8 cellular contexts compared by ENCODE assay signal in genomic region chr7:158809596-158809995, GRCh38. TPM values are rescaled to one million over a fixed set of nuclear protein-coding genes. Genes with fewer than 3 reads are reported as not detected.
DNase-seq lines count a peak whose midpoint lies in the region; ATAC-seq, FAIRE-seq and TF ChIP-seq lines count a peak whose summit lies in the region.

No MANE protein-coding gene starts in this region.

- POLR2A ChIA-PET in H1 (lab: Charles Lee; ENCODE audit: partially characterized antibody): no interaction called here

- H3K27ac Mint-ChIP-seq in nephron progenitor cell: no peak overlapping the region

- H3K4me1 ChIP-seq in H1 (replicated peaks in 1 of 4; ENCODE audit: control insufficient read depth in 3 of 4, insufficient read depth in 4 of 4, low read length in 3 of 4) (peaks cover 3 to 7% (median 4%) of the 10 kb centered on the region in 4 experiments), kidney (ENCODE audit: control insufficient read depth in 1 of 2, insufficient read depth in 1 of 2, low read depth in 1 of 2, low read length in 2 of 2) (peaks cover 0 to 5% of the 10 kb centered on the region in 2 donors), prostate gland (replicated peaks) (no peaks in the 10 kb centered on the region)

- H4K8ac ChIP-seq in H1 (ENCODE audit: extremely low read depth, insufficient read depth, low read length): no peak overlapping the region

- intact Hi-C loops in kidney (cut with DNase I): no loop called here
- intact Hi-C loops in prostate gland (cut with DNase I): no loop called here

- H4K20me1 ChIP-seq in H1 (replicated peaks in 1 of 2; ENCODE audit: control insufficient read depth in 1 of 2, insufficient read depth in 2 of 2, low read length in 2 of 2): peaks cover 0 to 3% of the 10 kb centered on the region in 2 experiments

- ATAC-seq in GM21390 (IDR thresholded peaks at IDR 0.05; ENCODE audit: unreplicated experiment): peak; percentile 97
- peak; percentile 95 for ATAC-seq in HG03521 (IDR thresholded peaks at IDR 0.05; ENCODE audit: unreplicated experiment)

- no peak overlapping the region for H3K23ac ChIP-seq in H1 (ENCODE audit: insufficient read length)

- H3K27ac ChIP-seq in H1 (ENCODE audit: low read depth, low read length): no peak overlapping the region
- no peak overlapping the region for H3K27ac ChIP-seq in kidney (ENCODE audit: low read depth in 2 of 2, low read length in 2 of 2)
- H3K27ac ChIP-seq in prostate gland: no peak overlapping the region

- no peak for TF ChIP-seq EP300 in H1 (IDR thresholded peaks at IDR 0.05; ENCODE audit: borderline replicate concordance in 1 of 2, low read depth in 2 of 2, low read length in 2 of 2)

- H3K9ac ChIP-seq in H1 (replicated peaks in 1 of 4; ENCODE audit: extremely low read depth in 1 of 4, low read depth in 3 of 4, low read length in 3 of 4) (no peak overlapping the region), kidney (ENCODE audit: low read length in 2 of 2) (no peak overlapping the region)

- H3K36me3 Mint-ChIP-seq in nephron progenitor cell (ENCODE audit: low read depth): peaks cover 94% of the 10 kb centered on the region

- H3K36me3 ChIP-seq in H1 (ENCODE audit: control insufficient read depth in 2 of 4, insufficient read depth in 4 of 4, low read length in 3 of 4) (peaks cover 0 to 6% (median 2%) of the 10 kb centered on the region in 4 experiments; a peak in 2 of 8 replicates), kidney (ENCODE audit: control insufficient read depth in 1 of 2, insufficient read depth in 2 of 2, low read length in 2 of 2) (peaks cover 0 to 3% of the 10 kb centered on the region in 2 donors), prostate gland (no peaks in the 10 kb centered on the region)

- WGBS in H1 (ENCODE audit: extremely low coverage in 1 of 2, insufficient coverage in 1 of 2, insufficient read length in 1 of 2, insufficient replicate concordance in 2 of 2, low coverage in 1 of 2, low lambda C conversion rate in 2 of 2, missing lambda C conversion rate in 1 of 2), 2 experiments: 88% methylated on average over 1 of the region's 1 CpG; no CpG with 5 or more reads in 1 of the 2 experiments
- 64% methylated on average over 1 of the region's 1 CpG for WGBS in prostate gland

- H3K9me3 Mint-ChIP-seq in nephron progenitor cell: peaks cover 68% of the 10 kb centered on the region

- no peak overlapping the region for H4K91ac ChIP-seq in H1 (replicated peaks; ENCODE audit: insufficient read length, low read length)

- H3K79me1 ChIP-seq in H1 (ENCODE audit: low read depth, low read length): peaks cover 11% of the 10 kb centered on the region; the same call in 1 of the 2 replicates

- H3K4me3 ChIP-seq in H1 (ENCODE audit: extremely low read depth in 1 of 4, insufficient read depth in 2 of 4, low read depth in 3 of 4, low read length in 4 of 4) (no peak overlapping the region), kidney (ENCODE audit: low read length in 2 of 2) (no peak overlapping the region), prostate gland (no peak overlapping the region)

- H3K79me2 ChIP-seq in H1 (ENCODE audit: control insufficient read depth in 1 of 2, insufficient read depth in 2 of 2, low read length in 2 of 2): peaks cover 4 to 79% of the 10 kb centered on the region in 2 experiments; a peak in 3 of 4 replicates

- no peak for FAIRE-seq in H1 (lab: Jason Lieb, UNC)
- FAIRE-seq in kidney (lab: Jason Lieb, UNC): no peak

- no peaks in the 10 kb centered on the region for H3K23me2 ChIP-seq in H1 (ENCODE audit: low read depth, low read length)

- no peak overlapping the region for H2BK15ac ChIP-seq in H1 (ENCODE audit: low read length)

- TF ChIP-seq CTCF in GM13976 (IDR thresholded peaks at IDR 0.05; ENCODE audit: borderline replicate concordance, control extremely low read depth, extremely low read depth, insufficient read depth, missing control alignments) (no peak), H1 (IDR thresholded peaks at IDR 0.05; ENCODE audit: control extremely low read depth in 1 of 3, insufficient read depth in 1 of 3, low read depth in 1 of 3, low read length in 3 of 3) (no peak), nephron progenitor cell (IDR thresholded peaks at IDR 0.05) (no peak), kidney (IDR thresholded peaks at IDR 0.05; ENCODE audit: borderline replicate concordance, extremely low read depth, insufficient read depth) (no peak), prostate gland (IDR thresholded peaks at IDR 0.05) (no peak)

- H4K5ac ChIP-seq in H1 (ENCODE audit: insufficient read length, low read depth, low read length): no peak overlapping the region

- H3K27me3 Mint-ChIP-seq in nephron progenitor cell (ENCODE audit: low read depth, poor library complexity): no peaks in the 10 kb centered on the region

- peaks cover 0 to 4% of the 10 kb centered on the region in 2 experiments; a peak in 1 of 4 replicates for H3K9me3 ChIP-seq in H1 (ENCODE audit: insufficient read depth in 2 of 2, low read depth in 1 of 2, low read length in 1 of 2)
- no peaks in the 10 kb centered on the region for H3K9me3 ChIP-seq in kidney (ENCODE audit: control insufficient read depth in 1 of 2, low read length in 2 of 2)
- no peaks in the 10 kb centered on the region for H3K9me3 ChIP-seq in prostate gland

- no peak for TF ChIP-seq RAD21 in H1 (IDR thresholded peaks at IDR 0.05 in 1 of 2, conservative IDR thresholded peaks at IDR 0.05 in 1 of 2; ENCODE audit: low read depth in 2 of 2, low read length in 2 of 2)

- H2BK20ac ChIP-seq in H1 (ENCODE audit: low read length): no peak overlapping the region

- H3K4ac ChIP-seq in H1 (replicated peaks; ENCODE audit: insufficient read length, low read depth, low read length): no peak overlapping the region

- H2BK12ac ChIP-seq in H1 (ENCODE audit: low read depth, low read length): no peak overlapping the region

- in situ Hi-C loops in GM13976 (cut with MboI; ENCODE audit: low sequenced_read_pairs, unreplicated experiment): no loop called here

- no peak overlapping the region for H3K4me2 ChIP-seq in H1 (ENCODE audit: insufficient read depth in 1 of 2, low read depth in 2 of 2, low read length in 2 of 2)

- no peaks in the 10 kb centered on the region; a peak in 1 of 7 replicates for H3K27me3 ChIP-seq in H1 (replicated peaks in 1 of 4; ENCODE audit: control insufficient read depth in 3 of 4, extremely low read depth in 1 of 4, insufficient read depth in 3 of 4, low read length in 3 of 4)
- H3K27me3 ChIP-seq in prostate gland (replicated peaks; ENCODE audit: insufficient read depth): no peaks in the 10 kb centered on the region

- no peak overlapping the region for H3K14ac ChIP-seq in H1 (ENCODE audit: insufficient read length)

- H2AFZ ChIP-seq in H1 (ENCODE audit: low read length): no peak overlapping the region

- TF ChIP-seq POLR2A in H1 (IDR thresholded peaks at IDR 0.05; ENCODE audit: control extremely low read depth in 1 of 2, low read depth in 2 of 2, low read length in 2 of 2) (no peak), prostate gland (IDR thresholded peaks at IDR 0.05) (no peak)

- CTCF ChIA-PET in H1 (lab: Charles Lee; ENCODE audit: partially characterized antibody): no interaction called here

- H2BK5ac ChIP-seq in H1 (ENCODE audit: low read depth, low read length): no peak overlapping the region

- peaks cover 37% of the 10 kb centered on the region for H3K4me1 Mint-ChIP-seq in nephron progenitor cell

- H2AK5ac ChIP-seq in H1 (ENCODE audit: low read depth, low read length): no peak overlapping the region

- no peak overlapping the region for H3K56ac ChIP-seq in H1 (replicated peaks; ENCODE audit: insufficient read length, low read depth, low read length)

- DNase-seq in GM13976 (ENCODE audit: low spot score) (peak; percentile 56), H1 (ENCODE audit: low read depth in 1 of 2, low spot score in 2 of 2) (no peak), nephron progenitor cell (no peak), kidney (no peak), SK-N-DZ (ENCODE audit: low spot score) (no peak), prostate gland (ENCODE audit: low spot score) (no peak)

- no peak overlapping the region for H2BK120ac ChIP-seq in H1 (replicated peaks; ENCODE audit: low read depth, low read length)

- H3K18ac ChIP-seq in H1 (ENCODE audit: extremely low read depth, low read length): no peak overlapping the region

- no peak overlapping the region for H3K4me3 Mint-ChIP-seq in nephron progenitor cell

TF ChIP-seq in H1, 55 proteins besides CTCF, POLR2A, EP300 and RAD21:
- 0 out of 2 replicates have a peak, but pooled peaks have one; percentile 35 for TF ChIP-seq SRF (IDR thresholded peaks at IDR 0.05; ENCODE audit: low read depth, low read length)
- no peak for TF ChIP-seq NRF1 (IDR thresholded peaks at IDR 0.05; ENCODE audit: low read depth, low read length)

RNA-seq across cellular contexts. Expression of gene ESYT2, which starts 19.7 kb away (rescaled TPM):
- total RNA-seq in H1 (2021; fragmentation: NEBNext Ultra II Directional; extraction: Animal tissue kit (Norgen Biotek cat#: 25700)): 36.5 and 37.5 TPM in 2 replicates
- 19.3 and 27.0 TPM in 2 replicates for polyA plus RNA-seq in H1 (2011; rRNA removed)
- 27.8 TPM for polyA plus RNA-seq in H1 (2011; cell fraction: cytosol; rRNA removed)
- polyA plus RNA-seq in H1 (2011; cell fraction: nucleus; rRNA removed): 39.1 TPM
- 26.5 to 35.1 TPM (median 27.7 TPM) in 4 replicates for polyA plus RNA-seq in H1 (2012, experiment 1 of 2)
- polyA plus RNA-seq in H1 (2012, experiment 2 of 2): 6.7 TPM
- 28.8 TPM for polyA plus RNA-seq in H1 (2013, experiment 1 of 2)
- polyA plus RNA-seq in H1 (2013, experiment 2 of 2): 31.5 TPM
- 42.9 and 63.2 TPM in 2 replicates for polyA minus RNA-seq in H1 (2011; rRNA and poly(A)+ RNA removed)
- 34.9 TPM for polyA minus RNA-seq in H1 (2011; cell fraction: cytosol; rRNA and poly(A)+ RNA removed)
- polyA minus RNA-seq in H1 (2011; cell fraction: nucleus; rRNA and poly(A)+ RNA removed): 36.6 TPM
- 95.8 TPM for total RNA-seq in kidney
- 19.4 TPM for polyA plus RNA-seq in kidney (ENCODE audit: insufficient read depth, low read depth, low replicate concordance)
- polyA plus RNA-seq in SK-N-DZ (2014; cell fraction: cytosol; rRNA removed): 33.9 and 42.8 TPM in 2 replicates
- 19.8 and 21.4 TPM in 2 replicates for polyA plus RNA-seq in SK-N-DZ (2014; cell fraction: nucleus; rRNA removed)
- 10 to 100 TPM; 60.8 to 75.1 TPM for total RNA-seq in prostate gland

RNA-seq across cellular contexts. Expression of gene DYNC2I1, which starts 46.8 kb away (rescaled TPM):
- total RNA-seq in H1 (2021; fragmentation: NEBNext Ultra II Directional; extraction: Animal tissue kit (Norgen Biotek cat#: 25700)): 13.1 and 15.9 TPM in 2 replicates
- 28.6 and 29.2 TPM in 2 replicates for polyA plus RNA-seq in H1 (2011; rRNA removed)
- polyA plus RNA-seq in H1 (2011; cell fraction: cytosol; rRNA removed): 27.6 TPM
- 64.2 TPM for polyA plus RNA-seq in H1 (2011; cell fraction: nucleus; rRNA removed)
- 15.2 to 20.9 TPM (median 17.5 TPM) in 4 replicates for polyA plus RNA-seq in H1 (2012, experiment 1 of 2)
- 1.8 TPM for polyA plus RNA-seq in H1 (2012, experiment 2 of 2)
- 12.5 TPM for polyA plus RNA-seq in H1 (2013, experiment 1 of 2)
- 9.2 TPM for polyA plus RNA-seq in H1 (2013, experiment 2 of 2)
- 11.8 and 15.3 TPM in 2 replicates for polyA minus RNA-seq in H1 (2011; rRNA and poly(A)+ RNA removed)
- polyA minus RNA-seq in H1 (2011; cell fraction: cytosol; rRNA and poly(A)+ RNA removed): 10.3 TPM
- polyA minus RNA-seq in H1 (2011; cell fraction: nucleus; rRNA and poly(A)+ RNA removed): 18.0 TPM
- total RNA-seq in kidney: 32.0 TPM
- 12.0 TPM for polyA plus RNA-seq in kidney (ENCODE audit: insufficient read depth, low read depth, low replicate concordance)
- polyA plus RNA-seq in SK-N-DZ (2014; cell fraction: cytosol; rRNA removed): 3.9 and 4.9 TPM in 2 replicates
- polyA plus RNA-seq in SK-N-DZ (2014; cell fraction: nucleus; rRNA removed): 9.2 and 20.0 TPM in 2 replicates
- 10 to 100 TPM; 14.3 to 35.0 TPM for total RNA-seq in prostate gland
